ENCODE assay signal across 16 cellular contexts in genomic region chr12:64723630-64724029, GRCh38. TPM values are rescaled to one million over a fixed set of nuclear protein-coding genes. Genes with fewer than 3 reads are reported as not detected.
DNase-seq lines count a peak whose midpoint lies in the region; ATAC-seq, FAIRE-seq and TF ChIP-seq lines count a peak whose summit lies in the region.
"Had no signal": no experiment of that assay in that cellular context is flagged by ENCODE, and none has a peak within 500 bp of the region (broad histone marks: within the 10 kb centered on the region; RNA-seq: fewer than 3 reads in every experiment).

No MANE protein-coding gene starts in this region.

- H3K36me3 ChIP-seq in CD4-positive, alpha-beta memory T cell (ENCODE audit: insufficient read depth, low read length) = peaks cover 14% of the 10 kb centered on the region
- H3K36me3 ChIP-seq in keratinocyte (ENCODE audit: control insufficient read depth in 2 of 2, extremely low read depth in 1 of 2, insufficient read depth in 2 of 2, low read length in 2 of 2) = peaks cover 7 to 10% of the 10 kb centered on the region in 2 experiments

- CTCF ChIA-PET in activated CD4-positive, alpha-beta T cell treated with anti-CD3 and anti-CD28 coated beads for 36 hours (lab: Charles Lee) = interaction anchor here (1.4 kb wide), 1 partner anchor 174 kb away, joined by 5 read pairs; no protein-coding TSS in a partner anchor
- CTCF ChIA-PET in CD4-positive, alpha-beta memory T cell (lab: Charles Lee; ENCODE audit: partially characterized antibody) = interaction anchor here (0.9 to 1.2 kb wide), 2 partner anchors 78 to 174 kb away, joined by 3 to 4 read pairs; no protein-coding TSS in a partner anchor
- CTCF ChIA-PET in activated CD8-positive, alpha-beta T cell treated with anti-CD3 and anti-CD28 coated beads for 36 hours (lab: Charles Lee) = interaction anchor here (1.4 to 1.5 kb wide), 3 partner anchors 9 to 26 kb away, joined by 3 to 4 read pairs (median 3); no protein-coding TSS in a partner anchor

- no peak overlapping the region for H3K4me2 ChIP-seq in keratinocyte (ENCODE audit: control insufficient read depth, extremely low read depth, insufficient read depth, low read depth, low read length)

- no peak overlapping the region for H3K27ac ChIP-seq in CD4-positive, alpha-beta memory T cell (ENCODE audit: low read depth, low read length)
- no peak overlapping the region for H3K27ac ChIP-seq in keratinocyte (ENCODE audit: control insufficient read depth, insufficient read depth, low read length)
- H3K27ac ChIP-seq: Peyer's patch had no signal

- no peak overlapping the region for H2AFZ ChIP-seq in keratinocyte (ENCODE audit: control insufficient read depth, low read length)

- peaks cover 7% of the 10 kb centered on the region for H3K4me1 Mint-ChIP-seq in activated CD4-positive, alpha-beta T cell treated with anti-CD3 and anti-CD28 coated beads for 36 hours
- peaks cover 6 to 17% (median 11%) of the 10 kb centered on the region in 4 donors for H3K4me1 Mint-ChIP-seq in CD4-positive, alpha-beta memory T cell
- peaks cover 9% of the 10 kb centered on the region for H3K4me1 Mint-ChIP-seq in activated CD8-positive, alpha-beta T cell treated with anti-CD3 and anti-CD28 coated beads for 36 hours (ENCODE audit: low read depth)

- no peaks in the 10 kb centered on the region for H4K20me1 ChIP-seq in keratinocyte (ENCODE audit: control insufficient read depth, extremely low read depth, insufficient read depth, low read length)

- peaks cover 9% of the 10 kb centered on the region for H3K4me1 ChIP-seq in CD4-positive, alpha-beta memory T cell (ENCODE audit: insufficient read depth, low read length)
- H3K4me1 ChIP-seq in keratinocyte (ENCODE audit: control insufficient read depth, extremely low read depth, insufficient read depth, low read length) = no peaks in the 10 kb centered on the region
- H3K4me1 ChIP-seq: HAP-1, Peyer's patch had no signal

- dilution Hi-C loops in keratinocyte (cut with MboI; ENCODE audit: extremely low pct_ligation_motif_present, low sequenced_read_pairs) = no loop called here

- intact Hi-C loops in activated CD4-positive, alpha-beta T cell treated with anti-CD3 and anti-CD28 coated beads for 36 hours (cut with DNase I, micrococcal nuclease) = no loop called here
- intact Hi-C loops in CD4-positive, alpha-beta memory T cell (cut with micrococcal nuclease) = no loop called here
- intact Hi-C loops in activated CD8-positive, alpha-beta T cell treated with anti-CD3 and anti-CD28 coated beads for 36 hours (cut with micrococcal nuclease) = no loop called here

- no peaks in the 10 kb centered on the region for H3K9me3 ChIP-seq in CD4-positive, alpha-beta memory T cell (ENCODE audit: control insufficient read depth in 1 of 2, low read length in 2 of 2)
- no peaks in the 10 kb centered on the region for H3K9me3 ChIP-seq in keratinocyte (ENCODE audit: control insufficient read depth, low read depth, low read length)
- H3K9me3 ChIP-seq: HAP-1, Peyer's patch had no signal

- TF ChIP-seq CTCF in activated CD8-positive, alpha-beta T cell treated with anti-CD3 and anti-CD28 coated beads for 36 hours (IDR thresholded peaks at IDR 0.05) = no peak
- no peak for TF ChIP-seq CTCF in keratinocyte (optimal IDR thresholded peaks at IDR 0.05 in 1 of 3, IDR thresholded peaks at IDR 0.05 in 1 of 3, conservative IDR thresholded peaks at IDR 0.05 in 1 of 3; ENCODE audit: extremely low read depth in 1 of 3, insufficient read depth in 2 of 3, low read length in 3 of 3)

- H3K79me2 ChIP-seq in keratinocyte (ENCODE audit: control insufficient read depth, insufficient read depth, low read length) = no peaks in the 10 kb centered on the region

- H3K27ac Mint-ChIP-seq in activated CD4-positive, alpha-beta T cell treated with anti-CD3 and anti-CD28 coated beads for 36 hours = peak overlapping the region; percentile 4
- H3K27ac Mint-ChIP-seq in CD4-positive, alpha-beta memory T cell = peak overlapping the region; percentile 31 to 84 (median 47)
- H3K27ac Mint-ChIP-seq in activated CD8-positive, alpha-beta T cell treated with anti-CD3 and anti-CD28 coated beads for 36 hours = peak overlapping the region; percentile 16

- H3K9me3 Mint-ChIP-seq in activated CD4-positive, alpha-beta T cell treated with anti-CD3 and anti-CD28 coated beads for 36 hours (ENCODE audit: low read depth) = no peaks in the 10 kb centered on the region
- H3K9me3 Mint-ChIP-seq in CD4-positive, alpha-beta memory T cell = no peaks in the 10 kb centered on the region
- H3K9me3 Mint-ChIP-seq in activated CD8-positive, alpha-beta T cell treated with anti-CD3 and anti-CD28 coated beads for 36 hours = no peaks in the 10 kb centered on the region

- ATAC-seq in activated CD4-positive, alpha-beta T cell treated with anti-CD3 and anti-CD28 coated beads for 36 hours = no peak
- no peak for ATAC-seq in activated CD8-positive, alpha-beta T cell treated with anti-CD3 and anti-CD28 coated beads for 36 hours
- no peak for ATAC-seq in HG03439 (IDR thresholded peaks at IDR 0.05; ENCODE audit: unreplicated experiment)

- H3K9ac ChIP-seq in keratinocyte (ENCODE audit: control insufficient read depth, extremely low read depth, insufficient read depth, low read length) = no peak overlapping the region

- no peaks in the 10 kb centered on the region for H3K9me1 ChIP-seq in keratinocyte (ENCODE audit: control insufficient read depth, extremely low read depth, insufficient read depth, low read length)

- POLR2A ChIA-PET in activated CD4-positive, alpha-beta T cell treated with anti-CD3 and anti-CD28 coated beads for 36 hours (lab: Charles Lee) = no interaction called here
- POLR2A ChIA-PET in CD4-positive, alpha-beta memory T cell (lab: Charles Lee; ENCODE audit: partially characterized antibody) = interaction anchor here (1.0 kb wide), 1 partner anchor 39 kb away, joined by 3 read pairs; no protein-coding TSS in a partner anchor
- POLR2A ChIA-PET in activated CD8-positive, alpha-beta T cell treated with anti-CD3 and anti-CD28 coated beads for 36 hours (lab: Charles Lee) = interaction anchor here (1.4 kb wide), 1 partner anchor 9 kb away, joined by 7 read pairs; no protein-coding TSS in a partner anchor

- no peak overlapping the region for H3K4me3 ChIP-seq in CD4-positive, alpha-beta memory T cell (ENCODE audit: low read length in 2 of 2)
- H3K4me3 ChIP-seq in keratinocyte (ENCODE audit: control insufficient read depth in 2 of 3, extremely low read depth in 1 of 3, insufficient read depth in 2 of 3, low read depth in 1 of 3, low read length in 3 of 3) = no peak overlapping the region
- H3K4me3 ChIP-seq: HAP-1, Peyer's patch had no signal

- no peak for DNase-seq in activated CD4-positive, alpha-beta T cell treated with anti-CD3 and anti-CD28 coated beads for 36 hours
- DNase-seq in activated CD4-positive, alpha-beta T cell treated with anti-CD3 and anti-CD28 coated beads for 4 hours = no peak
- no peak for DNase-seq in CD4-positive, alpha-beta memory T cell
- DNase-seq in activated CD8-positive, alpha-beta T cell treated with anti-CD3 and anti-CD28 coated beads for 36 hours = no peak
- DNase-seq in keratinocyte (ENCODE audit: low read depth, low spot score) = no peak
- DNase-seq in stimulated activated CD4-positive, alpha-beta T cell treated with anti-CD3 and anti-CD28 coated beads, Interleukin-4, amount 100 ng/mL, for 1 hour = no peak
- no peak for DNase-seq in central memory CD4-positive, alpha-beta T cell
- DNase-seq: C1 segment of cervical spinal cord, NCI-H1105 treated with DMSO at 0.1 percent for 48 hours, NCI-H187 treated with DMSO at 0.1 percent for 48 hours, NCI-H82, Peyer's patch, Right ventricle myocardium superior had no signal

- no peak overlapping the region for H3K4me3 Mint-ChIP-seq in activated CD4-positive, alpha-beta T cell treated with anti-CD3 and anti-CD28 coated beads for 36 hours
- peak overlapping the region in 2 of 8 donors; percentile 1 to 37 for H3K4me3 Mint-ChIP-seq in CD4-positive, alpha-beta memory T cell
- no peak overlapping the region for H3K4me3 Mint-ChIP-seq in activated CD8-positive, alpha-beta T cell treated with anti-CD3 and anti-CD28 coated beads for 36 hours

- peak; percentile 49 for FAIRE-seq in keratinocyte (lab: Jason Lieb, UNC)
- FAIRE-seq: GM18507 had no signal

- no peaks in the 10 kb centered on the region for H3K27me3 Mint-ChIP-seq in activated CD4-positive, alpha-beta T cell treated with anti-CD3 and anti-CD28 coated beads for 36 hours
- H3K27me3 Mint-ChIP-seq in CD4-positive, alpha-beta memory T cell = no peaks in the 10 kb centered on the region
- H3K27me3 Mint-ChIP-seq in activated CD8-positive, alpha-beta T cell treated with anti-CD3 and anti-CD28 coated beads for 36 hours = no peaks in the 10 kb centered on the region

- peaks cover 28% of the 10 kb centered on the region for H3K36me3 Mint-ChIP-seq in activated CD4-positive, alpha-beta T cell treated with anti-CD3 and anti-CD28 coated beads for 36 hours (ENCODE audit: low read depth)
- peaks cover 59 to 65% of the 10 kb centered on the region in 2 donors for H3K36me3 Mint-ChIP-seq in CD4-positive, alpha-beta memory T cell
- peaks cover 21% of the 10 kb centered on the region for H3K36me3 Mint-ChIP-seq in activated CD8-positive, alpha-beta T cell treated with anti-CD3 and anti-CD28 coated beads for 36 hours (ENCODE audit: low read depth)

- H3K27me3 ChIP-seq in CD4-positive, alpha-beta memory T cell (ENCODE audit: insufficient read depth, low read length) = no peaks in the 10 kb centered on the region
- no peaks in the 10 kb centered on the region for H3K27me3 ChIP-seq in keratinocyte (ENCODE audit: control insufficient read depth, extremely low read depth, insufficient read depth, low read length)
- H3K27me3 ChIP-seq: Peyer's patch had no signal

RNA-seq across cellular contexts. Expression of gene GNS, which starts 35.6 kb away (rescaled TPM):
- 10 to 100 TPM; 19.9 to 21.9 TPM for total RNA-seq in activated CD4-positive, alpha-beta T cell treated with anti-CD3 and anti-CD28 coated beads for 36 hours
- total RNA-seq in CD4-positive, alpha-beta memory T cell = 10 to 100 TPM; 34.2 to 35.0 TPM
- 10 to 100 TPM; 36.8 to 77.0 TPM for polyA plus RNA-seq in CD4-positive, alpha-beta memory T cell
- total RNA-seq in activated CD8-positive, alpha-beta T cell treated with anti-CD3 and anti-CD28 coated beads for 36 hours = 10 to 100 TPM; 16.4 to 19.2 TPM
- 48.4 to 57.8 TPM (median 57.8 TPM) in 3 replicates for polyA plus RNA-seq in keratinocyte
- polyA plus RNA-seq in keratinocyte (2011; ENCODE audit: low read depth) = 24.8 TPM
- polyA plus RNA-seq in keratinocyte (2011; cell fraction: cytosol; rRNA removed) = 17.0 and 27.9 TPM in 2 replicates
- polyA plus RNA-seq in keratinocyte (2011; cell fraction: nucleus; rRNA removed) = 96.5 and 103 TPM in 2 replicates
- polyA plus RNA-seq in keratinocyte (2012; ENCODE audit: low replicate concordance) = 29.7 and 35.6 TPM in 2 replicates
- polyA minus RNA-seq in keratinocyte = 55.7 to 119 TPM (median 116 TPM) in 3 replicates
- polyA minus RNA-seq in keratinocyte (2011; cell fraction: cytosol; rRNA and poly(A)+ RNA removed) = 47.4 TPM
- 127 and 260 TPM in 2 replicates for polyA minus RNA-seq in keratinocyte (2011; cell fraction: nucleus; rRNA and poly(A)+ RNA removed)
